Comparison of ENCODE assay signal across 13 cellular contexts in the genomic region with DNA sequence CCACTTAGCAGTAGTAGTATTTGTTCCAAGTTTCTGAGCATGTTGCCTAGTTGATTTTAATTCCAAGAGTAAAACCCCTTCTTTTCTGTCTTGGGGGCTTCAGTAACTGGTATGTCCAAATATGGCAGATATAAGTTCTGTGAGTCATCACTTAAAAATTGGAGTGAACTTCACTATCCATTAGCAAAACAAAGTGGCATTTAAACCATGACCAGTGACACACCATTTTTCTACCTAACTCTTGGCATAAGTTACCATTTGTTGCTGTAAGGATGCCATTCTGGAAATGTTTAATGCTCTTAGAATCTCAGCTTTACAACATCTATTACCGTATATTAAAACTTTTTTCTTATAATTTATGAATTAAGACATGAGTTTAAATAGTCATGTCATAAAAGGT.
DNase-seq lines count a peak whose midpoint lies in the region; ATAC-seq, FAIRE-seq and TF ChIP-seq lines count a peak whose summit lies in the region.
"Had no signal": no experiment of that assay in that cellular context is flagged by ENCODE, and none has a peak within 500 bp of the region (broad histone marks: within the 10 kb centered on the region; RNA-seq: fewer than 3 reads in every experiment).

No MANE protein-coding gene starts in this region.

- DNase-seq in EL, result peak; percentile 79
- no peak for DNase-seq in SK-N-SH
- DNase-seq in fibroblast of peridontal ligament (ENCODE audit: extremely low read depth), result peak; percentile 29
- DNase-seq in sigmoid colon, result no peak
- DNase-seq in NCI-H187 (lab: John Stamatoyannopoulos, UW), result no peak
- DNase-seq in frontal cortex (ENCODE audit: low spot score in 2 of 2), result no peak
- no peak for DNase-seq in stimulated activated CD8-positive, alpha-beta memory T cell treated with anti-CD3 and anti-CD28 coated beads, Interleukin-4, amount 100 ng/mL, for 48 hours
- DNase-seq: activated CD8-positive, alpha-beta memory T cell treated with anti-CD3 and anti-CD28 coated beads, Interleukin-2, amount 50 U/mL, for 4 hours; CD8-positive, alpha-beta T cell; NCI-H1105; NCI-H510A treated with DMSO at 0.1 percent for 48 hours; SHP77 treated with DMSO at 0.1 percent for 48 hours had no signal

- peaks cover 21% of the 10 kb centered on the region; the same call in 1 of the 2 replicates for H3K79me2 ChIP-seq in SK-N-SH (ENCODE audit: insufficient read depth)

- no peak overlapping the region; the same call in 1 of the 2 replicates for H3K4me2 ChIP-seq in SK-N-SH

- TF ChIP-seq POLR2A in sigmoid colon (IDR thresholded peaks at IDR 0.05), result no peak

- POLR2A ChIA-PET in SK-N-SH (lab: Yijun Ruan, JAX), result interaction anchor here (0.6 kb wide), 1 partner anchor 387 kb away, joined by 4 read pairs; no protein-coding TSS in a partner anchor

- TF ChIP-seq EP300 in SK-N-SH (IDR thresholded peaks at IDR 0.05; ENCODE audit: borderline replicate concordance in 1 of 2, low read depth in 1 of 2, low read length in 1 of 2) (peak; percentile 29 to 86; a peak in 3 of 4 replicates), sigmoid colon (IDR thresholded peaks at IDR 0.05) (no peak)

- intact Hi-C loops in sigmoid colon (cut with DNase I), result loop anchor here (5.0 kb wide), 1 partner anchor 71 kb away; no protein-coding TSS in a partner anchor

- H4K20me1 ChIP-seq in SK-N-SH (ENCODE audit: insufficient read depth), result no peaks in the 10 kb centered on the region

- H3K4me3 ChIP-seq in SK-N-SH (ENCODE audit: low read depth in 2 of 2, low read length in 1 of 2), result no peak overlapping the region
- H3K4me3 ChIP-seq in sigmoid colon, result no peak overlapping the region

- H3K9ac ChIP-seq in SK-N-SH, result peak overlapping the region; percentile 42; the same call in 1 of the 2 replicates

- no peak for ATAC-seq in HG03565 (IDR thresholded peaks at IDR 0.05; ENCODE audit: unreplicated experiment)
- ATAC-seq: CD8-positive, alpha-beta T cell had no signal

- CTCF ChIA-PET in SK-N-SH (lab: Yijun Ruan, JAX), result interaction anchor here (1.1 kb wide), 1 partner anchor 394 kb away, joined by 4 read pairs; no protein-coding TSS in a partner anchor

- peaks cover 0 to 9% of the 10 kb centered on the region in 2 experiments; a peak in 3 of 4 replicates for H3K4me1 ChIP-seq in SK-N-SH (ENCODE audit: control insufficient read depth in 1 of 2, insufficient read depth in 2 of 2, low read depth in 1 of 2, low read length in 1 of 2)
- peaks cover 0 to 70% (median 44%) of the 10 kb centered on the region in 4 donors for H3K4me1 ChIP-seq in sigmoid colon

- no peaks in the 10 kb centered on the region for H3K9me2 ChIP-seq in SK-N-SH

- TF ChIP-seq CTCF in SK-N-SH (IDR thresholded peaks at IDR 0.05) (no peak), sigmoid colon (IDR thresholded peaks at IDR 0.05) (no peak)

- 13% methylated on average over 1 of the region's 1 CpG for WGBS in SK-N-SH (ENCODE audit: low lambda C conversion rate)
- 83 to 84% methylated on average over 1 of the region's 1 CpG for WGBS in sigmoid colon, 2 donors

- H2AFZ ChIP-seq in SK-N-SH (ENCODE audit: low read depth), result no peak overlapping the region

- H3K27ac ChIP-seq in SK-N-SH (ENCODE audit: low read depth in 2 of 2, low read length in 1 of 2) (peak overlapping the region; percentile 55 to 88), sigmoid colon (peak overlapping the region; percentile 50 to 77 (median 70))

- FAIRE-seq in frontal cortex (lab: Jason Lieb, UNC), result no peak

- H3K9me3 ChIP-seq in SK-N-SH (no peaks in the 10 kb centered on the region), sigmoid colon (no peaks in the 10 kb centered on the region)

- no peaks in the 10 kb centered on the region for H3K27me3 ChIP-seq in SK-N-SH (ENCODE audit: insufficient read depth)
- no peaks in the 10 kb centered on the region for H3K27me3 ChIP-seq in sigmoid colon

- no peak for TF ChIP-seq RAD21 in SK-N-SH (IDR thresholded peaks at IDR 0.05; ENCODE audit: low read length)

- peaks cover 34% of the 10 kb centered on the region for H3F3A ChIP-seq in SK-N-SH (replicated peaks; ENCODE audit: insufficient read depth)

- H3K36me3 ChIP-seq in SK-N-SH (replicated peaks in 1 of 2; ENCODE audit: control insufficient read depth in 1 of 2, insufficient read depth in 2 of 2, low read length in 1 of 2) (peaks cover 67 to 85% of the 10 kb centered on the region in 2 experiments), sigmoid colon (peaks cover 15 to 100% (median 36%) of the 10 kb centered on the region in 4 donors)

TF ChIP-seq in SK-N-SH, 30 proteins besides CTCF, POLR2A, EP300 and RAD21:
- TF ChIP-seq, protein P1, sequence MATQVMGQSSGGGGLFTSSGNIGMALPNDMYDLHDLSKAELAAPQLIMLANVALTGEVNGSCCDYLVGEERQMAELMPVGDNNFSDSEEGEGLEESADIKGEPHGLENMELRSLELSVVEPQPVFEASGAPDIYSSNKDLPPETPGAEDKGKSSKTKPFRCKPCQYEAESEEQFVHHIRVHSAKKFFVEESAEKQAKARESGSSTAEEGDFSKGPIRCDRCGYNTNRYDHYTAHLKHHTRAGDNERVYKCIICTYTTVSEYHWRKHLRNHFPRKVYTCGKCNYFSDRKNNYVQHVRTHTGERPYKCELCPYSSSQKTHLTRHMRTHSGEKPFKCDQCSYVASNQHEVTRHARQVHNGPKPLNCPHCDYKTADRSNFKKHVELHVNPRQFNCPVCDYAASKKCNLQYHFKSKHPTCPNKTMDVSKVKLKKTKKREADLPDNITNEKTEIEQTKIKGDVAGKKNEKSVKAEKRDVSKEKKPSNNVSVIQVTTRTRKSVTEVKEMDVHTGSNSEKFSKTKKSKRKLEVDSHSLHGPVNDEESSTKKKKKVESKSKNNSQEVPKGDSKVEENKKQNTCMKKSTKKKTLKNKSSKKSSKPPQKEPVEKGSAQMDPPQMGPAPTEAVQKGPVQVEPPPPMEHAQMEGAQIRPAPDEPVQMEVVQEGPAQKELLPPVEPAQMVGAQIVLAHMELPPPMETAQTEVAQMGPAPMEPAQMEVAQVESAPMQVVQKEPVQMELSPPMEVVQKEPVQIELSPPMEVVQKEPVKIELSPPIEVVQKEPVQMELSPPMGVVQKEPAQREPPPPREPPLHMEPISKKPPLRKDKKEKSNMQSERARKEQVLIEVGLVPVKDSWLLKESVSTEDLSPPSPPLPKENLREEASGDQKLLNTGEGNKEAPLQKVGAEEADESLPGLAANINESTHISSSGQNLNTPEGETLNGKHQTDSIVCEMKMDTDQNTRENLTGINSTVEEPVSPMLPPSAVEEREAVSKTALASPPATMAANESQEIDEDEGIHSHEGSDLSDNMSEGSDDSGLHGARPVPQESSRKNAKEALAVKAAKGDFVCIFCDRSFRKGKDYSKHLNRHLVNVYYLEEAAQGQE (IDR thresholded peaks at IDR 0.05; ENCODE audit: low read depth, low read length), result no peak
- peak; percentile 59; the same call in 1 of the 2 replicates for TF ChIP-seq POLR2AphosphoS5 (IDR thresholded peaks at IDR 0.05; ENCODE audit: low read depth, low read length)
- no peak for TF ChIP-seq EZH2phosphoT487 (IDR thresholded peaks at IDR 0.05; ENCODE audit: borderline replicate concordance, low read depth)
- TF ChIP-seq NFIC (IDR thresholded peaks at IDR 0.05; ENCODE audit: borderline replicate concordance), result peak; percentile 88
- peak; percentile 86 for TF ChIP-seq JUND (IDR thresholded peaks at IDR 0.05)
- peak; percentile 96 for TF ChIP-seq TCF12 (IDR thresholded peaks at IDR 0.05)
- no peak for TF ChIP-seq NRF1 (IDR thresholded peaks at IDR 0.05; ENCODE audit: low read depth, low read length)
- TF ChIP-seq GATA2 (CRISPR knock-in tag; IDR thresholded peaks at IDR 0.05), result no peak
- no peak for TF ChIP-seq TAF1 (IDR thresholded peaks at IDR 0.05; ENCODE audit: borderline replicate concordance, low read depth, low read length)
- TF ChIP-seq, protein P2, sequence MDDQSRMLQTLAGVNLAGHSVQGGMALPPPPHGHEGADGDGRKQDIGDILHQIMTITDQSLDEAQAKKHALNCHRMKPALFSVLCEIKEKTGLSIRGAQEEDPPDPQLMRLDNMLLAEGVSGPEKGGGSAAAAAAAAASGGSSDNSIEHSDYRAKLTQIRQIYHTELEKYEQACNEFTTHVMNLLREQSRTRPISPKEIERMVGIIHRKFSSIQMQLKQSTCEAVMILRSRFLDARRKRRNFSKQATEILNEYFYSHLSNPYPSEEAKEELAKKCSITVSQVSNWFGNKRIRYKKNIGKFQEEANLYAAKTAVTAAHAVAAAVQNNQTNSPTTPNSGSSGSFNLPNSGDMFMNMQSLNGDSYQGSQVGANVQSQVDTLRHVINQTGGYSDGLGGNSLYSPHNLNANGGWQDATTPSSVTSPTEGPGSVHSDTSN (IDR thresholded peaks at IDR 0.05), result peak; percentile 94
- TF ChIP-seq RXRA (IDR thresholded peaks at IDR 0.05; ENCODE audit: borderline replicate concordance, low read depth), result no peak; the same call in 1 of the 2 replicates
- peak; percentile 84 for TF ChIP-seq FOSL2 (IDR thresholded peaks at IDR 0.05; ENCODE audit: borderline replicate concordance, low read depth)
- TF ChIP-seq TEAD4 (IDR thresholded peaks at IDR 0.05; ENCODE audit: borderline replicate concordance, insufficient read depth), result peak; percentile 84; the same call in 1 of the 2 replicates
- no peak for TF ChIP-seq MXI1 (IDR thresholded peaks at IDR 0.05; ENCODE audit: low read depth, low read length)
- no peak for TF ChIP-seq IRF3 (IDR thresholded peaks at IDR 0.05; ENCODE audit: low read depth, low read length)
- peak; percentile 64 for TF ChIP-seq FOXM1 (IDR thresholded peaks at IDR 0.05; ENCODE audit: low read depth)
- TF ChIP-seq RCOR1 (IDR thresholded peaks at IDR 0.05; ENCODE audit: low read length), result no peak

Comparison
In these comparisons a context has a peak if more than half of its experiments do, and no peak if none do; other contexts are left out.
1. DNase-seq: peak in EL (single experiment) and fibroblast of peridontal ligament (single experiment); none in SK-N-SH (single experiment), sigmoid colon (single experiment), NCI-H187 (0 of 2), frontal cortex (0 of 2) and stimulated activated CD8-positive, alpha-beta memory T cell treated with anti-CD3 and anti-CD28 coated beads, Interleukin-4, amount 100 ng/mL, for 48 hours (single experiment).